1 cellular context compared by ENCODE assay signal in genomic region chr3:187736418-187736871, GRCh38.
A peak's percentile ranks its signal among the peaks of the same experiment; 100 is the strongest.
TF ChIP-seq lines count a peak whose summit lies in the region.

No MANE protein-coding gene starts in this region.

TF ChIP-seq in HepG2, 621 proteins besides CTCF, POLR2A, EP300 and RAD21 (continued from another document and continues in another):
- TF ChIP-seq, protein P1, sequence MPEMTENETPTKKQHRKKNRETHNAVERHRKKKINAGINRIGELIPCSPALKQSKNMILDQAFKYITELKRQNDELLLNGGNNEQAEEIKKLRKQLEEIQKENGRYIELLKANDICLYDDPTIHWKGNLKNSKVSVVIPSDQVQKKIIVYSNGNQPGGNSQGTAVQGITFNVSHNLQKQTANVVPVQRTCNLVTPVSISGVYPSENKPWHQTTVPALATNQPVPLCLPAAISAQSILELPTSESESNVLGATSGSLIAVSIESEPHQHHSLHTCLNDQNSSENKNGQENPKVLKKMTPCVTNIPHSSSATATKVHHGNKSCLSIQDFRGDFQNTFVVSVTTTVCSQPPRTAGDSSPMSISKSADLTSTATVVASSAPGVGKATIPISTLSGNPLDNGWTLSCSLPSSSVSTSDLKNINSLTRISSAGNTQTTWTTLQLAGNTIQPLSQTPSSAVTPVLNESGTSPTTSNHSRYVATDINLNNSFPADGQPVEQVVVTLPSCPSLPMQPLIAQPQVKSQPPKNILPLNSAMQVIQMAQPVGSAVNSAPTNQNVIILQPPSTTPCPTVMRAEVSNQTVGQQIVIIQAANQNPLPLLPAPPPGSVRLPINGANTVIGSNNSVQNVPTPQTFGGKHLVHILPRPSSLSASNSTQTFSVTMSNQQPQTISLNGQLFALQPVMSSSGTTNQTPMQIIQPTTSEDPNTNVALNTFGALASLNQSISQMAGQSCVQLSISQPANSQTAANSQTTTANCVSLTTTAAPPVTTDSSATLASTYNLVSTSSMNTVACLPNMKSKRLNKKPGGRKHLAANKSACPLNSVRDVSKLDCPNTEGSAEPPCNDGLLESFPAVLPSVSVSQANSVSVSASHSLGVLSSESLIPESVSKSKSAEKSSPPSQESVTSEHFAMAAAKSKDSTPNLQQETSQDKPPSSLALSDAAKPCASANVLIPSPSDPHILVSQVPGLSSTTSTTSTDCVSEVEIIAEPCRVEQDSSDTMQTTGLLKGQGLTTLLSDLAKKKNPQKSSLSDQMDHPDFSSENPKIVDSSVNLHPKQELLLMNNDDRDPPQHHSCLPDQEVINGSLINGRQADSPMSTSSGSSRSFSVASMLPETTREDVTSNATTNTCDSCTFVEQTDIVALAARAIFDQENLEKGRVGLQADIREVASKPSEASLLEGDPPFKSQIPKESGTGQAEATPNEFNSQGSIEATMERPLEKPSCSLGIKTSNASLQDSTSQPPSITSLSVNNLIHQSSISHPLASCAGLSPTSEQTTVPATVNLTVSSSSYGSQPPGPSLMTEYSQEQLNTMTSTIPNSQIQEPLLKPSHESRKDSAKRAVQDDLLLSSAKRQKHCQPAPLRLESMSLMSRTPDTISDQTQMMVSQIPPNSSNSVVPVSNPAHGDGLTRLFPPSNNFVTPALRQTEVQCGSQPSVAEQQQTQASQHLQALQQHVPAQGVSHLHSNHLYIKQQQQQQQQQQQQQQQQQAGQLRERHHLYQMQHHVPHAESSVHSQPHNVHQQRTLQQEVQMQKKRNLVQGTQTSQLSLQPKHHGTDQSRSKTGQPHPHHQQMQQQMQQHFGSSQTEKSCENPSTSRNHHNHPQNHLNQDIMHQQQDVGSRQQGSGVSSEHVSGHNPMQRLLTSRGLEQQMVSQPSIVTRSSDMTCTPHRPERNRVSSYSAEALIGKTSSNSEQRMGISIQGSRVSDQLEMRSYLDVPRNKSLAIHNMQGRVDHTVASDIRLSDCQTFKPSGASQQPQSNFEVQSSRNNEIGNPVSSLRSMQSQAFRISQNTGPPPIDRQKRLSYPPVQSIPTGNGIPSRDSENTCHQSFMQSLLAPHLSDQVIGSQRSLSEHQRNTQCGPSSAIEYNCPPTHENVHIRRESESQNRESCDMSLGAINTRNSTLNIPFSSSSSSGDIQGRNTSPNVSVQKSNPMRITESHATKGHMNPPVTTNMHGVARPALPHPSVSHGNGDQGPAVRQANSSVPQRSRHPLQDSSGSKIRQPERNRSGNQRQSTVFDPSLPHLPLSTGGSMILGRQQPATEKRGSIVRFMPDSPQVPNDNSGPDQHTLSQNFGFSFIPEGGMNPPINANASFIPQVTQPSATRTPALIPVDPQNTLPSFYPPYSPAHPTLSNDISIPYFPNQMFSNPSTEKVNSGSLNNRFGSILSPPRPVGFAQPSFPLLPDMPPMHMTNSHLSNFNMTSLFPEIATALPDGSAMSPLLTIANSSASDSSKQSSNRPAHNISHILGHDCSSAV (CRISPR knock-in tag; IDR thresholded peaks at IDR 0.05; ENCODE audit: borderline replicate concordance) = no peak
- no peak for TF ChIP-seq ZNF20 (CRISPR knock-in tag; IDR thresholded peaks at IDR 0.05)
- TF ChIP-seq ZNF614 (CRISPR knock-in tag; IDR thresholded peaks at IDR 0.05; ENCODE audit: borderline replicate concordance) = no peak
- TF ChIP-seq SATB2 (CRISPR knock-in tag; IDR thresholded peaks at IDR 0.05) = no peak
- no peak for TF ChIP-seq ZNF790 (CRISPR knock-in tag; IDR thresholded peaks at IDR 0.05; ENCODE audit: borderline replicate concordance)
- TF ChIP-seq, protein P2, sequence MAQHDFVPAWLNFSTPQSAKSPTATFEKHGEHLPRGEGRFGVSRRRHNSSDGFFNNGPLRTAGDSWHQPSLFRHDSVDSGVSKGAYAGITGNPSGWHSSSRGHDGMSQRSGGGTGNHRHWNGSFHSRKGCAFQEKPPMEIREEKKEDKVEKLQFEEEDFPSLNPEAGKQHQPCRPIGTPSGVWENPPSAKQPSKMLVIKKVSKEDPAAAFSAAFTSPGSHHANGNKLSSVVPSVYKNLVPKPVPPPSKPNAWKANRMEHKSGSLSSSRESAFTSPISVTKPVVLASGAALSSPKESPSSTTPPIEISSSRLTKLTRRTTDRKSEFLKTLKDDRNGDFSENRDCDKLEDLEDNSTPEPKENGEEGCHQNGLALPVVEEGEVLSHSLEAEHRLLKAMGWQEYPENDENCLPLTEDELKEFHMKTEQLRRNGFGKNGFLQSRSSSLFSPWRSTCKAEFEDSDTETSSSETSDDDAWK (CRISPR knock-in tag; IDR thresholded peaks at IDR 0.05) = no peak
- TF ChIP-seq, protein P3, sequence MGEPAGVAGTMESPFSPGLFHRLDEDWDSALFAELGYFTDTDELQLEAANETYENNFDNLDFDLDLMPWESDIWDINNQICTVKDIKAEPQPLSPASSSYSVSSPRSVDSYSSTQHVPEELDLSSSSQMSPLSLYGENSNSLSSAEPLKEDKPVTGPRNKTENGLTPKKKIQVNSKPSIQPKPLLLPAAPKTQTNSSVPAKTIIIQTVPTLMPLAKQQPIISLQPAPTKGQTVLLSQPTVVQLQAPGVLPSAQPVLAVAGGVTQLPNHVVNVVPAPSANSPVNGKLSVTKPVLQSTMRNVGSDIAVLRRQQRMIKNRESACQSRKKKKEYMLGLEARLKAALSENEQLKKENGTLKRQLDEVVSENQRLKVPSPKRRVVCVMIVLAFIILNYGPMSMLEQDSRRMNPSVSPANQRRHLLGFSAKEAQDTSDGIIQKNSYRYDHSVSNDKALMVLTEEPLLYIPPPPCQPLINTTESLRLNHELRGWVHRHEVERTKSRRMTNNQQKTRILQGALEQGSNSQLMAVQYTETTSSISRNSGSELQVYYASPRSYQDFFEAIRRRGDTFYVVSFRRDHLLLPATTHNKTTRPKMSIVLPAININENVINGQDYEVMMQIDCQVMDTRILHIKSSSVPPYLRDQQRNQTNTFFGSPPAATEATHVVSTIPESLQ (CRISPR knock-in tag; conservative IDR thresholded peaks at IDR 0.05) = no peak
- TF ChIP-seq CSRNP1 (CRISPR knock-in tag; IDR thresholded peaks at IDR 0.05) = no peak
- TF ChIP-seq ZNF770 (CRISPR knock-in tag; IDR thresholded peaks at IDR 0.05) = no peak
- no peak for TF ChIP-seq NFIB (CRISPR knock-in tag; IDR thresholded peaks at IDR 0.05; ENCODE audit: borderline replicate concordance)
- TF ChIP-seq, protein P4, sequence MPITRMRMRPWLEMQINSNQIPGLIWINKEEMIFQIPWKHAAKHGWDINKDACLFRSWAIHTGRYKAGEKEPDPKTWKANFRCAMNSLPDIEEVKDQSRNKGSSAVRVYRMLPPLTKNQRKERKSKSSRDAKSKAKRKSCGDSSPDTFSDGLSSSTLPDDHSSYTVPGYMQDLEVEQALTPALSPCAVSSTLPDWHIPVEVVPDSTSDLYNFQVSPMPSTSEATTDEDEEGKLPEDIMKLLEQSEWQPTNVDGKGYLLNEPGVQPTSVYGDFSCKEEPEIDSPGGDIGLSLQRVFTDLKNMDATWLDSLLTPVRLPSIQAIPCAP (CRISPR knock-in tag; IDR thresholded peaks at IDR 0.05; ENCODE audit: low read depth) = no peak
- no peak for TF ChIP-seq RXRA (CRISPR knock-in tag; IDR thresholded peaks at IDR 0.05)
- TF ChIP-seq, protein P5, sequence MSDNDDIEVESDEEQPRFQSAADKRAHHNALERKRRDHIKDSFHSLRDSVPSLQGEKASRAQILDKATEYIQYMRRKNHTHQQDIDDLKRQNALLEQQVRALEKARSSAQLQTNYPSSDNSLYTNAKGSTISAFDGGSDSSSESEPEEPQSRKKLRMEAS (IDR thresholded peaks at IDR 0.05) = no peak
- no peak for TF ChIP-seq ZMYM3 (CRISPR knock-in tag; IDR thresholded peaks at IDR 0.05)
- no peak for TF ChIP-seq ASH2L (IDR thresholded peaks at IDR 0.05; ENCODE audit: insufficient read length, low read depth, low read length)
- TF ChIP-seq REXO4 (CRISPR knock-in tag; IDR thresholded peaks at IDR 0.05; ENCODE audit: borderline replicate concordance) = no peak
- TF ChIP-seq FOSL1 (CRISPR knock-in tag; IDR thresholded peaks at IDR 0.05; ENCODE audit: borderline replicate concordance) = peak; percentile 39; the same call in 1 of the 2 replicates
- TF ChIP-seq ZNF83 (CRISPR knock-in tag; IDR thresholded peaks at IDR 0.05; ENCODE audit: borderline replicate concordance) = no peak
- TF ChIP-seq ZNF207 (IDR thresholded peaks at IDR 0.05; ENCODE audit: borderline replicate concordance) = no peak
- no peak for TF ChIP-seq NCOA5 (CRISPR knock-in tag; IDR thresholded peaks at IDR 0.05)
- TF ChIP-seq ZNF605 (CRISPR knock-in tag; IDR thresholded peaks at IDR 0.05) = no peak
- no peak for TF ChIP-seq ZSCAN9 (CRISPR knock-in tag; IDR thresholded peaks at IDR 0.05; ENCODE audit: borderline replicate concordance)
- TF ChIP-seq POLR2G (IDR thresholded peaks at IDR 0.05; ENCODE audit: low read depth, low read length) = peak; percentile 31; the same call in 1 of the 2 replicates
- no peak for TF ChIP-seq ZNF609 (CRISPR knock-in tag; IDR thresholded peaks at IDR 0.05; ENCODE audit: borderline replicate concordance)
